18 cellular contexts compared by ENCODE assay signal in genomic region chr10:12726971-12727831, GRCh38.
DNase-seq lines count a peak whose midpoint lies in the region; ATAC-seq and TF ChIP-seq lines count a peak whose summit lies in the region.
"Had no signal": no experiment of that assay in that cellular context is flagged by ENCODE, and none has a peak within 500 bp of the region (broad histone marks: within the 10 kb centered on the region; RNA-seq: fewer than 3 reads in every experiment).

No MANE protein-coding gene starts in this region.

- 67 to 79% methylated on average over 6 to 19 of the region's 19 CpGs for WGBS in transverse colon (ENCODE audit: low coverage in 1 of 2), 2 donors

- H3K36me3 Mint-ChIP-seq in activated naive CD4-positive, alpha-beta T cell treated with anti-CD3 and anti-CD28 coated beads, Interleukin-2, amount 50 U/mL, for 72 hours: no peaks in the 10 kb centered on the region
- H3K36me3 Mint-ChIP-seq: activated naive CD8-positive, alpha-beta T cell treated with anti-CD3 and anti-CD28 coated beads, Interleukin-2, amount 10 ng/mL, durations not matched to agents 7 days and 5 days; immature natural killer cell; WTC11 had no signal

- peak; percentile 65 for DNase-seq in stimulated activated CD4-positive, alpha-beta T cell treated with anti-CD3 and anti-CD28 coated beads, Interleukin-1b, Interleukin-23, amount 100 ng/mL, for 48 hours
- no peak for DNase-seq in stimulated activated CD4-positive, alpha-beta T cell treated with anti-CD3 and anti-CD28 coated beads, Interleukin-4, amount 100 ng/mL, for 4 hours
- DNase-seq in activated naive CD4-positive, alpha-beta T cell treated with anti-CD3 and anti-CD28 coated beads, Interleukin-2, amount 50 U/mL, for 72 hours (ENCODE audit: low spot score in 2 of 2): peak in 1 of 2 donors; percentile 63
- peak; percentile 48 for DNase-seq in kidney epithelial cell (ENCODE audit: low read depth)
- no peak for DNase-seq in transverse colon
- no peak for DNase-seq in activated gamma-delta T cell treated with Interleukin-2 at 50 U/mL for 16 hours
- no peak for DNase-seq in NCI-H748 (lab: John Stamatoyannopoulos, UW; ENCODE audit: unreplicated experiment)
- DNase-seq: activated naive CD8-positive, alpha-beta T cell treated with anti-CD3 and anti-CD28 coated beads, Interleukin-2, amount 10 ng/mL, durations not matched to agents 7 days and 5 days; AML-193; cortex of kidney; DMS79 treated with DMSO at 0.1 percent for 48 hours; immature natural killer cell; NCI-H2081; SK-N-SH had no signal

- H3K27ac ChIP-seq in transverse colon: peak overlapping the region; percentile 40 to 75 (median 62)
- H3K27ac ChIP-seq: prostate gland had no signal

- H3K27me3 ChIP-seq in kidney epithelial cell (ENCODE audit: control insufficient read depth, insufficient read depth, low read length) (no peaks in the 10 kb centered on the region), transverse colon (no peaks in the 10 kb centered on the region)

- no peaks in the 10 kb centered on the region for H3K9me3 Mint-ChIP-seq in activated naive CD4-positive, alpha-beta T cell treated with anti-CD3 and anti-CD28 coated beads, Interleukin-2, amount 50 U/mL, for 72 hours
- H3K9me3 Mint-ChIP-seq: activated naive CD8-positive, alpha-beta T cell treated with anti-CD3 and anti-CD28 coated beads, Interleukin-2, amount 10 ng/mL, durations not matched to agents 7 days and 5 days; immature natural killer cell; WTC11 had no signal

- H3K27ac Mint-ChIP-seq in activated naive CD4-positive, alpha-beta T cell treated with anti-CD3 and anti-CD28 coated beads, Interleukin-2, amount 50 U/mL, for 72 hours: peak overlapping the region in 1 of 2 donors; percentile 84
- H3K27ac Mint-ChIP-seq: activated naive CD8-positive, alpha-beta T cell treated with anti-CD3 and anti-CD28 coated beads, Interleukin-2, amount 10 ng/mL, durations not matched to agents 7 days and 5 days; immature natural killer cell; WTC11 had no signal

- in situ Hi-C loops in transverse colon (cut with MboI; ENCODE audit: low pct_ligation_motif_present in 1 of 4, low pct_unique_long_range_greater_than_20kb in 1 of 4, low sequenced_read_pairs in 3 of 4): no loop called here

- TF ChIP-seq EP300 in transverse colon (IDR thresholded peaks at IDR 0.05; ENCODE audit: low read depth): peak; percentile 70

- peaks cover 0 to 16% (median 9%) of the 10 kb centered on the region in 4 donors for H3K4me1 ChIP-seq in transverse colon
- H3K4me1 ChIP-seq: prostate gland had no signal

- no peak for TF ChIP-seq CTCF in kidney epithelial cell (IDR thresholded peaks at IDR 0.05; ENCODE audit: insufficient read depth, low read length, poor library complexity, severe bottlenecking)
- no peak for TF ChIP-seq CTCF in transverse colon (IDR thresholded peaks at IDR 0.05)

- H3K4me3 ChIP-seq in kidney epithelial cell (ENCODE audit: low read depth, low read length) (no peak overlapping the region), transverse colon (no peak overlapping the region)
- H3K4me3 ChIP-seq: mucosa of descending colon, prostate gland had no signal

- TF ChIP-seq POLR2A in transverse colon (IDR thresholded peaks at IDR 0.05): no peak

- no peaks in the 10 kb centered on the region for H3K9me3 ChIP-seq in transverse colon
- H3K9me3 ChIP-seq: mucosa of descending colon, prostate gland, SK-N-SH had no signal

- no peaks in the 10 kb centered on the region for H3K36me3 ChIP-seq in kidney epithelial cell (ENCODE audit: control insufficient read depth, insufficient read depth, low read length)
- H3K36me3 ChIP-seq in transverse colon: no peaks in the 10 kb centered on the region
- H3K36me3 ChIP-seq: prostate gland had no signal

- intact Hi-C loops in transverse colon (cut with DNase I; ENCODE audit: low total_unique reads): no loop called here

- ATAC-seq in activated naive CD4-positive, alpha-beta T cell treated with anti-CD3 and anti-CD28 coated beads, Interleukin-2, amount 50 U/mL, for 72 hours: peak; percentile 82 to 93
- no peak for ATAC-seq in GM21515 (IDR thresholded peaks at IDR 0.05; ENCODE audit: unreplicated experiment)
- ATAC-seq: WTC11 had no signal

Comparison
In these comparisons a context has a peak if more than half of its experiments do, and no peak if none do; other contexts are left out.
1. DNase-seq: peak in stimulated activated CD4-positive, alpha-beta T cell treated with anti-CD3 and anti-CD28 coated beads, Interleukin-1b, Interleukin-23, amount 100 ng/mL, for 48 hours (single experiment) and kidney epithelial cell (single experiment); none in stimulated activated CD4-positive, alpha-beta T cell treated with anti-CD3 and anti-CD28 coated beads, Interleukin-4, amount 100 ng/mL, for 4 hours (0 of 2), transverse colon (single experiment), activated gamma-delta T cell treated with Interleukin-2 at 50 U/mL for 16 hours (single experiment) and NCI-H748 (single experiment).